In genomic region chr20:37990571-37991151, GRCh38 we compare ENCODE assay signal across 8 cellular contexts. TPM values are rescaled to one million over a fixed set of nuclear protein-coding genes. Genes with fewer than 3 reads are reported as not detected.
A peak's percentile ranks its signal among the peaks of the same experiment; 100 is the strongest.
DNase-seq lines count a peak whose midpoint lies in the region; FAIRE-seq and TF ChIP-seq lines count a peak whose summit lies in the region.

No MANE protein-coding gene starts in this region.

- WGBS in GM23248 (ENCODE audit: low coverage in 1 of 2, low lambda C conversion rate in 2 of 2, missing lambda C conversion rate in 2 of 2), 2 experiments: 2 to 5% methylated on average over 10 of the region's 10 CpGs
- WGBS in esophagus squamous epithelium, 2 donors: 53 to 57% methylated on average over 5 to 10 of the region's 10 CpGs

- peak overlapping the region; percentile 50 for H3K27ac ChIP-seq in GM23248
- peak overlapping the region; percentile 10 to 46 (median 32) for H3K27ac ChIP-seq in esophagus squamous epithelium

- H3F3A ChIP-seq in GM23248 (ENCODE audit: insufficient read depth): peaks cover 16% of the 10 kb centered on the region; the same call in 1 of the 2 replicates

- POLR2A ChIA-PET in activated CD4-positive, alpha-beta memory T cell treated with anti-CD3 and anti-CD28 coated beads for 36 hours (lab: Charles Lee): interaction anchor here (0.8 to 1.1 kb wide), 2 partner anchors 15 to 43 kb away, joined by 3 read pairs; partner anchors contain the start of genes RPRD1B and TTI1

- DNase-seq in GM12892 (ENCODE audit: insufficient read length): peak; percentile 63
- peak; percentile 94 for DNase-seq in GM23248
- DNase-seq in M059J (ENCODE audit: low read depth): peak; percentile 97
- DNase-seq in activated CD4-positive, alpha-beta memory T cell treated with anti-CD3 and anti-CD28 coated beads for 36 hours: peak; percentile 87
- peak; percentile 39 for DNase-seq in esophagus squamous epithelium (lab: John Stamatoyannopoulos, UW)
- peak; percentile 86 for DNase-seq in renal cortical epithelial cell (ENCODE audit: low read depth)
- no peak for DNase-seq in NCI-H1436 (lab: John Stamatoyannopoulos, UW)
- no peak for DNase-seq in nucleus accumbens (lab: John Stamatoyannopoulos, UW)

- no peaks in the 10 kb centered on the region for H3K9me3 Mint-ChIP-seq in activated CD4-positive, alpha-beta memory T cell treated with anti-CD3 and anti-CD28 coated beads for 36 hours

- no peak for TF ChIP-seq POLR2A in GM12892 (IDR thresholded peaks at IDR 0.05; ENCODE audit: low read depth, low read length)
- no peak for TF ChIP-seq POLR2A in esophagus squamous epithelium (IDR thresholded peaks at IDR 0.05)

- no peaks in the 10 kb centered on the region for H3K79me2 ChIP-seq in GM23248 (ENCODE audit: insufficient read depth)

- peaks cover 31% of the 10 kb centered on the region for H3K4me1 ChIP-seq in GM23248 (ENCODE audit: insufficient read depth)
- H3K4me1 ChIP-seq in esophagus squamous epithelium: peaks cover 4 to 78% (median 35%) of the 10 kb centered on the region in 3 donors

- H3K36me3 Mint-ChIP-seq in activated CD4-positive, alpha-beta memory T cell treated with anti-CD3 and anti-CD28 coated beads for 36 hours: peaks cover 51% of the 10 kb centered on the region

- no peak overlapping the region for H2AFZ ChIP-seq in GM23248

- no peaks in the 10 kb centered on the region for H3K9me2 ChIP-seq in GM23248 (ENCODE audit: insufficient read depth)

- intact Hi-C loops in activated CD4-positive, alpha-beta memory T cell treated with anti-CD3 and anti-CD28 coated beads for 36 hours (cut with micrococcal nuclease): loop anchor here (1.0 to 5.0 kb wide), 3 partner anchors 11 to 338 kb away; no protein-coding TSS in a partner anchor
- intact Hi-C loops in esophagus squamous epithelium (cut with DNase I): loop anchor here (5.0 kb wide), 1 partner anchor 428 kb away; no protein-coding TSS in a partner anchor

- no peaks in the 10 kb centered on the region for H3K27me3 ChIP-seq in GM23248 (replicated peaks; ENCODE audit: insufficient read depth)
- no peaks in the 10 kb centered on the region for H3K27me3 ChIP-seq in esophagus squamous epithelium

- no peaks in the 10 kb centered on the region for H3K27me3 Mint-ChIP-seq in activated CD4-positive, alpha-beta memory T cell treated with anti-CD3 and anti-CD28 coated beads for 36 hours

- no peaks in the 10 kb centered on the region for H4K20me1 ChIP-seq in GM23248 (ENCODE audit: insufficient read depth)

- no peak overlapping the region for H3K4me3 Mint-ChIP-seq in activated CD4-positive, alpha-beta memory T cell treated with anti-CD3 and anti-CD28 coated beads for 36 hours

- H3K9me3 ChIP-seq in GM23248 (ENCODE audit: low read depth): no peaks in the 10 kb centered on the region
- no peaks in the 10 kb centered on the region for H3K9me3 ChIP-seq in esophagus squamous epithelium

- H3K36me3 ChIP-seq in GM23248 (ENCODE audit: low read depth): 0 out of 2 replicates have a peak, but pooled peaks cover 6% of the 10 kb centered on the region
- peaks cover 3 to 58% (median 7%) of the 10 kb centered on the region in 3 donors for H3K36me3 ChIP-seq in esophagus squamous epithelium

- peak; percentile 98 for FAIRE-seq in GM12892 (lab: Jason Lieb, UNC)

- in situ Hi-C loops in GM23248 (cut with MboI): loop anchor here (25.0 kb wide), 1 partner anchor 728 kb away; the partner anchor contains the start of gene GHRH

- H3K27ac Mint-ChIP-seq in activated CD4-positive, alpha-beta memory T cell treated with anti-CD3 and anti-CD28 coated beads for 36 hours: peak overlapping the region; percentile 49

- CTCF ChIA-PET in activated CD4-positive, alpha-beta memory T cell treated with anti-CD3 and anti-CD28 coated beads for 36 hours (lab: Charles Lee): interaction anchor here (1.4 to 3.3 kb wide), 3 partner anchors 16 to 426 kb away, joined by 3 to 22 read pairs (median 5); no protein-coding TSS in a partner anchor

- H3K4me3 ChIP-seq in GM23248 (no peak overlapping the region), esophagus squamous epithelium (no peak overlapping the region)

- H3K9ac ChIP-seq in GM23248: peak overlapping the region; percentile 43

- TF ChIP-seq CTCF in esophagus squamous epithelium (IDR thresholded peaks at IDR 0.05): no peak

- H3K4me2 ChIP-seq in GM23248 (ENCODE audit: unreplicated experiment): peak overlapping the region; percentile 3

- H3K4me1 Mint-ChIP-seq in activated CD4-positive, alpha-beta memory T cell treated with anti-CD3 and anti-CD28 coated beads for 36 hours (ENCODE audit: low read depth): peaks cover 22% of the 10 kb centered on the region

RNA-seq across cellular contexts. Expression of gene TTI1, which starts 42.6 kb away (rescaled TPM):
- 17.6 TPM for polyA plus RNA-seq in GM12892 (2012; ENCODE audit: missing spikeins)
- total RNA-seq in GM23248 (2014; rRNA removed; shearing (Covaris generic)): 9.9 and 12.1 TPM in 2 replicates
- polyA plus RNA-seq in GM23248 (2016; fragmentation: Nextera tagmentation; extraction: Ambion mirVana): 12.2 and 13.3 TPM in 2 replicates
- total RNA-seq in M059J (2014; rRNA removed; shearing (Covaris generic)): 24.2 and 40.3 TPM in 2 replicates
- total RNA-seq in activated CD4-positive, alpha-beta memory T cell treated with anti-CD3 and anti-CD28 coated beads for 36 hours: 10 to 100 TPM; 31.8 to 32.7 TPM
- total RNA-seq in esophagus squamous epithelium (10 to 100 TPM in 3 of 4 donors, 1 to 10 TPM in 1; 5.1 to 14.7 (median 10.5) TPM), renal cortical epithelial cell (14.4 and 20.6 TPM in 2 replicates)

RNA-seq across cellular contexts. Expression of gene RPRD1B, which starts 42.9 kb away (rescaled TPM):
- polyA plus RNA-seq in GM12892 (2012; ENCODE audit: missing spikeins): 19.6 TPM
- total RNA-seq in GM23248 (2014; rRNA removed; shearing (Covaris generic)): 13.5 and 19.6 TPM in 2 replicates
- polyA plus RNA-seq in GM23248 (2016; fragmentation: Nextera tagmentation; extraction: Ambion mirVana): 14.4 and 15.6 TPM in 2 replicates
- total RNA-seq in M059J (2014; rRNA removed; shearing (Covaris generic)): 22.8 and 35.5 TPM in 2 replicates
- 10 to 100 TPM; 26.2 to 28.9 TPM for total RNA-seq in activated CD4-positive, alpha-beta memory T cell treated with anti-CD3 and anti-CD28 coated beads for 36 hours
- 10 to 100 TPM; 15.2 to 25.9 (median 23.6) TPM for total RNA-seq in esophagus squamous epithelium
- 10.1 and 21.3 TPM in 2 replicates for total RNA-seq in renal cortical epithelial cell

Comparison
In these comparisons a context has a peak if more than half of its experiments do, and no peak if none do; other contexts are left out.
1. DNase-seq: peak in GM12892 (single experiment), GM23248 (single experiment), M059J (single experiment), activated CD4-positive, alpha-beta memory T cell treated with anti-CD3 and anti-CD28 coated beads for 36 hours (single experiment), esophagus squamous epithelium (single experiment) and renal cortical epithelial cell (single experiment); none in NCI-H1436 (single experiment) and nucleus accumbens (0 of 56).